In genomic region chr2:170717991-170718589, GRCh38 we compare ENCODE assay signal across 20 cellular contexts. TPM values are rescaled to one million over a fixed set of nuclear protein-coding genes. Genes with fewer than 3 reads are reported as not detected.
DNase-seq lines count a peak whose midpoint lies in the region; ATAC-seq and TF ChIP-seq lines count a peak whose summit lies in the region.
"Had no signal": no experiment of that assay in that cellular context is flagged by ENCODE, and none has a peak within 500 bp of the region (broad histone marks: within the 10 kb centered on the region; RNA-seq: fewer than 3 reads in every experiment).

No MANE protein-coding gene starts in this region.

- H3K27me3 Mint-ChIP-seq in CD4-positive, CD25-positive, alpha-beta regulatory T cell, result peaks cover 50% of the 10 kb centered on the region
- H3K27me3 Mint-ChIP-seq in brain, result peaks cover 87% of the 10 kb centered on the region
- H3K27me3 Mint-ChIP-seq in naive thymus-derived CD4-positive, alpha-beta T cell, result peaks cover 62 to 66% (median 65%) of the 10 kb centered on the region in 5 donors

- no peak for DNase-seq in CD4-positive, CD25-positive, alpha-beta regulatory T cell
- no peak for DNase-seq in naive thymus-derived CD4-positive, alpha-beta T cell
- DNase-seq in hypothalamus (lab: John Stamatoyannopoulos, UW) (no peak), NCI-H526 treated with DMSO at 0.1 percent for 48 hours (lab: John Stamatoyannopoulos, UW) (no peak), nucleus accumbens (lab: John Stamatoyannopoulos, UW) (no peak)
- DNase-seq: activated CD4-positive, alpha-beta memory T cell treated with anti-CD3 and anti-CD28 coated beads for 36 hours; amniotic stem cell; cerebellar nuclear complex; GM23248; NCI-H1417; Right ventricle myocardium superior; sigmoid colon; stimulated activated CD4-positive, alpha-beta T cell treated with anti-CD3 and anti-CD28 coated beads, Interleukin-2, amount 100 ng/mL, for 24 hours had no signal

- H3K9me3 ChIP-seq in CD4-positive, CD25-positive, alpha-beta regulatory T cell (ENCODE audit: control insufficient read depth in 2 of 2, low read length in 2 of 2), result no peaks in the 10 kb centered on the region
- no peaks in the 10 kb centered on the region for H3K9me3 ChIP-seq in ES-I3 (ENCODE audit: control insufficient read depth, insufficient read depth, low read length)
- no peaks in the 10 kb centered on the region for H3K9me3 ChIP-seq in naive thymus-derived CD4-positive, alpha-beta T cell (ENCODE audit: control insufficient read depth in 2 of 3, low read length in 3 of 3)
- H3K9me3 ChIP-seq: neutrophil, sigmoid colon had no signal

- H3K9ac ChIP-seq in ES-I3 (ENCODE audit: low read depth, low read length), result peak overlapping the region; percentile 64; the same call in 1 of the 2 replicates
- H3K9ac ChIP-seq: GM23248, KMS-11 had no signal

- no peak overlapping the region for H3K27ac Mint-ChIP-seq in CD4-positive, CD25-positive, alpha-beta regulatory T cell
- H3K27ac Mint-ChIP-seq in brain, result peak overlapping the region in 2 of 5 experiments; percentile 13 to 16
- H3K27ac Mint-ChIP-seq in naive thymus-derived CD4-positive, alpha-beta T cell, result no peak overlapping the region
- H3K27ac Mint-ChIP-seq: activated CD4-positive, alpha-beta memory T cell treated with anti-CD3 and anti-CD28 coated beads for 36 hours had no signal

- ATAC-seq in CD4-positive, CD25-positive, alpha-beta regulatory T cell (ENCODE audit: low read depth in 2 of 2), result no peak
- no peak for ATAC-seq in naive thymus-derived CD4-positive, alpha-beta T cell
- no peak for ATAC-seq in HG03039 (IDR thresholded peaks at IDR 0.05; ENCODE audit: unreplicated experiment)

- no peaks in the 10 kb centered on the region for H3K36me3 Mint-ChIP-seq in CD4-positive, CD25-positive, alpha-beta regulatory T cell
- no peaks in the 10 kb centered on the region for H3K36me3 Mint-ChIP-seq in brain
- peaks cover 0 to 5% (median 0%) of the 10 kb centered on the region in 5 donors for H3K36me3 Mint-ChIP-seq in naive thymus-derived CD4-positive, alpha-beta T cell

- H3K36me3 ChIP-seq in CD4-positive, CD25-positive, alpha-beta regulatory T cell (ENCODE audit: control insufficient read depth, insufficient read depth, low read length), result no peaks in the 10 kb centered on the region
- H3K36me3 ChIP-seq in ES-I3 (ENCODE audit: insufficient read depth, low read length), result no peaks in the 10 kb centered on the region
- no peaks in the 10 kb centered on the region for H3K36me3 ChIP-seq in naive thymus-derived CD4-positive, alpha-beta T cell (ENCODE audit: control insufficient read depth in 2 of 3, insufficient read depth in 3 of 3, low read length in 3 of 3)
- H3K36me3 ChIP-seq: neutrophil, sigmoid colon had no signal

- H3K4me1 Mint-ChIP-seq in CD4-positive, CD25-positive, alpha-beta regulatory T cell, result peaks cover 0 to 30% (median 10%) of the 10 kb centered on the region in 4 donors
- peaks cover 26% of the 10 kb centered on the region for H3K4me1 Mint-ChIP-seq in brain
- H3K4me1 Mint-ChIP-seq in naive thymus-derived CD4-positive, alpha-beta T cell, result peaks cover 16 to 30% (median 22%) of the 10 kb centered on the region in 7 donors

- peaks cover 0 to 4% (median 0%) of the 10 kb centered on the region in 7 donors for H3K9me3 Mint-ChIP-seq in CD4-positive, CD25-positive, alpha-beta regulatory T cell
- H3K9me3 Mint-ChIP-seq in brain, result peaks cover 0 to 6% (median 0%) of the 10 kb centered on the region in 5 experiments
- H3K9me3 Mint-ChIP-seq in naive thymus-derived CD4-positive, alpha-beta T cell, result peaks cover 0 to 7% (median 0%) of the 10 kb centered on the region in 11 donors
- H3K9me3 Mint-ChIP-seq: activated CD4-positive, alpha-beta memory T cell treated with anti-CD3 and anti-CD28 coated beads for 36 hours had no signal

- H3K4me1 ChIP-seq in CD4-positive, CD25-positive, alpha-beta regulatory T cell (ENCODE audit: control insufficient read depth, insufficient read depth, low read length, poor library complexity, severe bottlenecking), result peaks cover 40% of the 10 kb centered on the region
- H3K4me1 ChIP-seq in ES-I3 (ENCODE audit: insufficient read depth, low read length), result no peaks in the 10 kb centered on the region; the same call in 1 of the 2 replicates
- H3K4me1 ChIP-seq in naive thymus-derived CD4-positive, alpha-beta T cell (ENCODE audit: control insufficient read depth in 2 of 2, insufficient read depth in 2 of 2, low read length in 2 of 2), result peaks cover 0 to 22% of the 10 kb centered on the region in 2 donors

- H3K4me3 Mint-ChIP-seq in CD4-positive, CD25-positive, alpha-beta regulatory T cell, result peak overlapping the region in 3 of 4 donors; percentile 1 to 80 (median 73)
- H3K4me3 Mint-ChIP-seq in brain, result peak overlapping the region; percentile 18 to 80 (median 71)
- H3K4me3 Mint-ChIP-seq in naive thymus-derived CD4-positive, alpha-beta T cell, result peak overlapping the region in 7 of 10 donors; percentile 19 to 91 (median 63)

- peaks cover 41% of the 10 kb centered on the region for H3K27me3 ChIP-seq in CD4-positive, CD25-positive, alpha-beta regulatory T cell (ENCODE audit: control insufficient read depth, insufficient read depth, low read length)
- H3K27me3 ChIP-seq in naive thymus-derived CD4-positive, alpha-beta T cell (ENCODE audit: control insufficient read depth in 2 of 2, insufficient read depth in 2 of 2, low read length in 2 of 2), result peaks cover 11 to 38% of the 10 kb centered on the region in 2 donors

- H3K4me3 ChIP-seq in CD4-positive, CD25-positive, alpha-beta regulatory T cell (ENCODE audit: low read depth, low read length), result no peak overlapping the region
- H3K4me3 ChIP-seq in naive thymus-derived CD4-positive, alpha-beta T cell (ENCODE audit: low read length), result no peak overlapping the region
- H3K4me3 ChIP-seq: GM23248 had no signal

- H3K27ac ChIP-seq in CD4-positive, CD25-positive, alpha-beta regulatory T cell (ENCODE audit: insufficient read depth, low read length, poor library complexity, severe bottlenecking), result no peak overlapping the region
- no peak overlapping the region for H3K27ac ChIP-seq in naive thymus-derived CD4-positive, alpha-beta T cell (ENCODE audit: low read depth, low read length)
- H3K27ac ChIP-seq: GM23248, KMS-11, neutrophil, sigmoid colon had no signal

- no peak for TF ChIP-seq CTCF in brain (conservative IDR thresholded peaks at IDR 0.05)

- POLR2A ChIA-PET in naive thymus-derived CD4-positive, alpha-beta T cell (lab: Charles Lee), result no interaction called here

- CTCF ChIA-PET in naive thymus-derived CD4-positive, alpha-beta T cell (lab: Charles Lee), result no interaction called here

- intact Hi-C loops in naive thymus-derived CD4-positive, alpha-beta T cell (cut with micrococcal nuclease), result loop anchor here (5.0 to 10.0 kb wide), 8 partner anchors 54 to 1384 kb away; partner anchors contain the start of genes DLX1 (in 1 of the 2), DLX2 (in 1 of the 2), ERICH2 (in 1 of the 2) and GAD1 (in 1 of the 2)

RNA-seq across cellular contexts. Expression of gene SP5, which starts 3.0 kb away (rescaled TPM):
- not detected for total RNA-seq in CD4-positive, CD25-positive, alpha-beta regulatory T cell
- not detected for polyA plus RNA-seq in CD4-positive, CD25-positive, alpha-beta regulatory T cell
- polyA plus RNA-seq in brain (ENCODE audit: insufficient read depth, low read depth, low replicate concordance), result 3.9 TPM
- not detected for total RNA-seq in naive thymus-derived CD4-positive, alpha-beta T cell
- not detected for polyA plus RNA-seq in naive thymus-derived CD4-positive, alpha-beta T cell
- total RNA-seq: activated CD4-positive, alpha-beta memory T cell treated with anti-CD3 and anti-CD28 coated beads for 36 hours; fibroblast of villous mesenchyme; GM23248 had no signal
- polyA plus RNA-seq: GM23248 had no signal

RNA-seq across cellular contexts. Expression of gene ERICH2, which starts 52.1 kb away (rescaled TPM):
- not detected for total RNA-seq in CD4-positive, CD25-positive, alpha-beta regulatory T cell
- not detected for polyA plus RNA-seq in CD4-positive, CD25-positive, alpha-beta regulatory T cell
- polyA plus RNA-seq in brain (ENCODE audit: insufficient read depth, low read depth, low replicate concordance), result 1.1 TPM
- total RNA-seq in naive thymus-derived CD4-positive, alpha-beta T cell, result not detected
- polyA plus RNA-seq in naive thymus-derived CD4-positive, alpha-beta T cell, result not detected
- total RNA-seq: activated CD4-positive, alpha-beta memory T cell treated with anti-CD3 and anti-CD28 coated beads for 36 hours; fibroblast of villous mesenchyme; GM23248; sigmoid colon; temporal lobe had no signal
- polyA plus RNA-seq: GM23248, sigmoid colon had no signal
